ENCODE assay signal across 18 cellular contexts in the genomic region with DNA sequence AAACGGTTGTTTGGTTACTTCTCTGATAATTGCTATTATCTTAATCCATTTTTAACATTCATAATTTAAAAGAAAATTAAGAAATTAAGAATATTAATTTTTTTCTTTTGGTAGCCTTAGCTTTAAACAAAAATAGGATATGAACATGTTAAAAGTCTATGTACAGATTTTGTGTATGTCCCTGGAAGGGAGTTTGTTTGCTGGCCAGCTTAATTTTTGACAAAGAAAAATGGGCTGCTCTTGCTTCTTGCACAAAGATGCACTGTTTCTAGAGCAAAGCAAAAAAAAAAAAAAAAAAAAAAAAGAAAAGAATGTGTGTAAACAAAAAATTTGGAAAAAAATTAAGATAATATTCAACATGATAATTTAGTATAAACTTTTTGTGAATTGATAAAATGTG. TPM values are rescaled to one million over a fixed set of nuclear protein-coding genes. Genes with fewer than 3 reads are reported as not detected.
DNase-seq lines count a peak whose midpoint lies in the region; ATAC-seq and TF ChIP-seq lines count a peak whose summit lies in the region.
"Had no signal": no experiment of that assay in that cellular context is flagged by ENCODE, and none has a peak within 500 bp of the region (broad histone marks: within the 10 kb centered on the region; RNA-seq: fewer than 3 reads in every experiment).

No MANE protein-coding gene starts in this region.

- H3K27ac Mint-ChIP-seq in endothelial cell (ENCODE audit: unreplicated experiment): no peak overlapping the region
- no peak overlapping the region for H3K27ac Mint-ChIP-seq in natural killer cell treated with Interleukin-12 subunit alpha and Interleukin-12 subunit beta and Interleukin-15 and Interleukin-18, amount 100 ng/mL, for 72 hours
- H3K27ac Mint-ChIP-seq: activated naive CD4-positive, alpha-beta T cell treated with anti-CD3 and anti-CD28 coated beads, Interleukin-2, amount 10 ng/mL, durations not matched to agents 7 days and 5 days; stimulated activated naive CD8-positive, alpha-beta T cell treated with anti-CD3 and anti-CD28 coated beads, Interleukin-15, Interleukin-2, amounts not matched to agents 100 ng/mL and 50 ng/mL, for 24 hours; WTC11 had no signal

- H3K9me3 Mint-ChIP-seq in endothelial cell (ENCODE audit: unreplicated experiment): peaks cover 5% of the 10 kb centered on the region
- H3K9me3 Mint-ChIP-seq in natural killer cell treated with Interleukin-12 subunit alpha and Interleukin-12 subunit beta and Interleukin-15 and Interleukin-18, amount 100 ng/mL, for 72 hours: no peaks in the 10 kb centered on the region
- H3K9me3 Mint-ChIP-seq: activated naive CD4-positive, alpha-beta T cell treated with anti-CD3 and anti-CD28 coated beads, Interleukin-2, amount 10 ng/mL, durations not matched to agents 7 days and 5 days; stimulated activated naive CD8-positive, alpha-beta T cell treated with anti-CD3 and anti-CD28 coated beads, Interleukin-15, Interleukin-2, amounts not matched to agents 100 ng/mL and 50 ng/mL, for 24 hours; WTC11 had no signal

- H3K27me3 Mint-ChIP-seq in endothelial cell (ENCODE audit: unreplicated experiment): peaks cover 3% of the 10 kb centered on the region
- H3K27me3 Mint-ChIP-seq in natural killer cell treated with Interleukin-12 subunit alpha and Interleukin-12 subunit beta and Interleukin-15 and Interleukin-18, amount 100 ng/mL, for 72 hours: peaks cover 26 to 47% of the 10 kb centered on the region in 2 donors

- peak; percentile 12 for DNase-seq in DMS 273 (lab: John Stamatoyannopoulos, UW; ENCODE audit: unreplicated experiment)
- DNase-seq in DMS 273 treated with DMSO at 0.1 percent for 48 hours (lab: John Stamatoyannopoulos, UW): no peak
- no peak for DNase-seq in endothelial cell (ENCODE audit: low spot score)
- peak; percentile 55 for DNase-seq in midbrain (lab: John Stamatoyannopoulos, UW)
- no peak for DNase-seq in HPDE6-E6E7 (ENCODE audit: extremely low spot score)
- no peak for DNase-seq in left lobe of liver (ENCODE audit: low spot score)
- no peak for DNase-seq in natural killer cell treated with Interleukin-12 subunit alpha and Interleukin-12 subunit beta and Interleukin-15 and Interleukin-18, amount 100 ng/mL, for 72 hours (ENCODE audit: low spot score)
- DNase-seq: activated CD8-positive, alpha-beta memory T cell treated with anti-CD3 and anti-CD28 coated beads, Interleukin-2, amount 50 U/mL, for 4 hours; activated naive CD4-positive, alpha-beta T cell treated with anti-CD3 and anti-CD28 coated beads, Interleukin-2, amount 10 ng/mL, durations not matched to agents 7 days and 5 days; cerebellar nuclear complex; COR-L47; H7; MG63 had no signal

- no peak for TF ChIP-seq CTCF in endothelial cell (IDR thresholded peaks at IDR 0.05; ENCODE audit: unreplicated experiment)

- peaks cover 20% of the 10 kb centered on the region for H3K36me3 Mint-ChIP-seq in endothelial cell (ENCODE audit: low read depth, unreplicated experiment)
- no peaks in the 10 kb centered on the region for H3K36me3 Mint-ChIP-seq in natural killer cell treated with Interleukin-12 subunit alpha and Interleukin-12 subunit beta and Interleukin-15 and Interleukin-18, amount 100 ng/mL, for 72 hours
- H3K36me3 Mint-ChIP-seq: activated naive CD4-positive, alpha-beta T cell treated with anti-CD3 and anti-CD28 coated beads, Interleukin-2, amount 10 ng/mL, durations not matched to agents 7 days and 5 days; WTC11 had no signal

- peaks cover 35% of the 10 kb centered on the region for H3K4me1 Mint-ChIP-seq in endothelial cell (ENCODE audit: unreplicated experiment)
- H3K4me1 Mint-ChIP-seq in natural killer cell treated with Interleukin-12 subunit alpha and Interleukin-12 subunit beta and Interleukin-15 and Interleukin-18, amount 100 ng/mL, for 72 hours (ENCODE audit: low read depth in 2 of 2): no peaks in the 10 kb centered on the region
- H3K4me1 Mint-ChIP-seq: activated naive CD4-positive, alpha-beta T cell treated with anti-CD3 and anti-CD28 coated beads, Interleukin-2, amount 10 ng/mL, durations not matched to agents 7 days and 5 days had no signal

- peak overlapping the region; percentile 89 for H3K27ac ChIP-seq in temporal lobe (ENCODE audit: low read depth, low read length)
- H3K27ac ChIP-seq: 22Rv1, SJSA1 had no signal

- no peak for ATAC-seq in left lobe of liver
- ATAC-seq in natural killer cell treated with Interleukin-12 subunit alpha and Interleukin-12 subunit beta and Interleukin-15 and Interleukin-18, amount 100 ng/mL, for 72 hours: no peak

- H3K4me3 Mint-ChIP-seq in endothelial cell (ENCODE audit: unreplicated experiment): peak overlapping the region; percentile 68
- H3K4me3 Mint-ChIP-seq in natural killer cell treated with Interleukin-12 subunit alpha and Interleukin-12 subunit beta and Interleukin-15 and Interleukin-18, amount 100 ng/mL, for 72 hours: no peak overlapping the region
- H3K4me3 Mint-ChIP-seq: activated naive CD4-positive, alpha-beta T cell treated with anti-CD3 and anti-CD28 coated beads, Interleukin-2, amount 10 ng/mL, durations not matched to agents 7 days and 5 days; stimulated activated naive CD8-positive, alpha-beta T cell treated with anti-CD3 and anti-CD28 coated beads, Interleukin-15, Interleukin-2, amounts not matched to agents 100 ng/mL and 50 ng/mL, for 24 hours had no signal

RNA-seq across cellular contexts. Expression of a gene that starts 1.3 kb away (rescaled TPM):
- total RNA-seq in endothelial cell (ENCODE audit: unreplicated experiment) (27.2 TPM), temporal lobe (18.7 TPM), left lobe of liver (1.1 TPM)
- not detected for total RNA-seq in natural killer cell treated with Interleukin-12 subunit alpha and Interleukin-12 subunit beta and Interleukin-15 and Interleukin-18, amount 100 ng/mL, for 72 hours

RNA-seq across cellular contexts. Expression of a gene that starts 31.1 kb away (rescaled TPM):
- total RNA-seq in endothelial cell (ENCODE audit: unreplicated experiment): 13.5 TPM
- total RNA-seq in temporal lobe: 7.4 TPM
- 5.6 TPM for total RNA-seq in left lobe of liver
- total RNA-seq in natural killer cell treated with Interleukin-12 subunit alpha and Interleukin-12 subunit beta and Interleukin-15 and Interleukin-18, amount 100 ng/mL, for 72 hours: 10 to 100 TPM; 16.2 to 31.4 TPM

Comparison
In these comparisons a context has a peak if more than half of its experiments do, and no peak if none do; other contexts are left out.
1. DNase-seq: peak in DMS 273 (single experiment) and midbrain (single experiment); none in DMS 273 treated with DMSO at 0.1 percent for 48 hours (single experiment), endothelial cell (single experiment), HPDE6-E6E7 (single experiment), left lobe of liver (single experiment) and natural killer cell treated with Interleukin-12 subunit alpha and Interleukin-12 subunit beta and Interleukin-15 and Interleukin-18, amount 100 ng/mL, for 72 hours (single experiment).